In the genomic region with DNA sequence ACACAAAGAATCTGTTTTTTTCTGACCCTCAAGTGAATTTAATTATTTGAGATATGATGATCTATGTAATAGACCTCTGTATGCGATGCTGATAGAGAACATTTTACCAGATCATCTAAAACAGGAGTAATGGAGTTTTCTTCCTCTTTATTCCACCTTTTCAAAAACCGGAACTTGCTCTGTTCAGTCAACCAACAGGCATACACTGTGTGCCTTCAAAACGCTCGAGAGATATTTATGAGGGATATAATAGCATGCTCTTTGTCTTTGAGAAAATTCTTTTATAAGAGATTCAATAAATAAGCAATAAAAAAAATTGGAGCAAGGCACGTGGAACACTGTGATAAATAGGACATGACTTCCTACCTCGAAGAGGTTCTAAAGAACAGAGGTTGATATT, we compare ENCODE assay signal across 10 cellular contexts. TPM values are rescaled to one million over a fixed set of nuclear protein-coding genes. Genes with fewer than 3 reads are reported as not detected.
DNase-seq lines count a peak whose midpoint lies in the region; ATAC-seq and TF ChIP-seq lines count a peak whose summit lies in the region.
"Had no signal": no experiment of that assay in that cellular context is flagged by ENCODE, and none has a peak within 500 bp of the region (broad histone marks: within the 10 kb centered on the region; RNA-seq: fewer than 3 reads in every experiment).

No MANE protein-coding gene starts in this region.

- TF ChIP-seq CTCF in activated CD8-positive, alpha-beta T cell treated with anti-CD3 and anti-CD28 coated beads for 36 hours (IDR thresholded peaks at IDR 0.05): no peak
- no peak for TF ChIP-seq CTCF in right atrium auricular region (IDR thresholded peaks at IDR 0.05)
- no peak for TF ChIP-seq CTCF in thoracic aorta (IDR thresholded peaks at IDR 0.05)

- H3K27ac ChIP-seq in right atrium auricular region: peak overlapping the region; percentile 43 to 79
- H3K27ac ChIP-seq in thoracic aorta: peak overlapping the region; percentile 67 to 69
- H3K27ac ChIP-seq: body of pancreas had no signal

- H3K4me3 Mint-ChIP-seq in activated CD8-positive, alpha-beta T cell treated with anti-CD3 and anti-CD28 coated beads for 36 hours: peak overlapping the region; percentile 54
- H3K4me3 Mint-ChIP-seq in activated CD8-positive, alpha-beta T cell treated with anti-CD3 and anti-CD28 coated beads, Interleukin-2, amount 10 ng/mL, durations not matched to agents 7 days and 5 days: no peak overlapping the region

- H3K9me3 Mint-ChIP-seq in activated CD8-positive, alpha-beta T cell treated with anti-CD3 and anti-CD28 coated beads for 36 hours: no peaks in the 10 kb centered on the region
- H3K9me3 Mint-ChIP-seq in activated CD8-positive, alpha-beta T cell treated with anti-CD3 and anti-CD28 coated beads, Interleukin-2, amount 10 ng/mL, durations not matched to agents 7 days and 5 days (ENCODE audit: insufficient read depth): no peaks in the 10 kb centered on the region

- intact Hi-C loops in activated CD8-positive, alpha-beta T cell treated with anti-CD3 and anti-CD28 coated beads for 36 hours (cut with micrococcal nuclease): loop anchor here (10.0 kb wide), 2 partner anchors 114 to 174 kb away; a partner anchor contains a TSS

- CTCF ChIA-PET in activated CD8-positive, alpha-beta T cell treated with anti-CD3 and anti-CD28 coated beads for 36 hours (lab: Charles Lee): interaction anchor here (0.5 to 0.6 kb wide), 2 partner anchors 266 to 333 kb away, joined by 3 to 4 read pairs; no protein-coding TSS in a partner anchor
- CTCF ChIA-PET in activated CD8-positive, alpha-beta T cell treated with anti-CD3 and anti-CD28 coated beads, Interleukin-2, amount 10 ng/mL, durations not matched to agents 7 days and 5 days (lab: Charles Lee): interaction anchor here (1.6 kb wide), 1 partner anchor 8 kb away, joined by 6 read pairs; no protein-coding TSS in a partner anchor

- H3K4me3 ChIP-seq in right atrium auricular region (no peak overlapping the region), thoracic aorta (peak overlapping the region; percentile 52)
- H3K4me3 ChIP-seq: body of pancreas had no signal

- no peak overlapping the region for H3K27ac Mint-ChIP-seq in activated CD8-positive, alpha-beta T cell treated with anti-CD3 and anti-CD28 coated beads for 36 hours
- no peak overlapping the region for H3K27ac Mint-ChIP-seq in activated CD8-positive, alpha-beta T cell treated with anti-CD3 and anti-CD28 coated beads, Interleukin-2, amount 10 ng/mL, durations not matched to agents 7 days and 5 days

- POLR2A ChIA-PET in activated CD8-positive, alpha-beta T cell treated with anti-CD3 and anti-CD28 coated beads for 36 hours (lab: Charles Lee): no interaction called here
- POLR2A ChIA-PET in activated CD8-positive, alpha-beta T cell treated with anti-CD3 and anti-CD28 coated beads, Interleukin-2, amount 10 ng/mL, durations not matched to agents 7 days and 5 days (lab: Charles Lee): interaction anchor here (0.6 to 0.7 kb wide), 2 partner anchors 18 to 314 kb away, joined by 3 to 5 read pairs; no protein-coding TSS in a partner anchor

- H3K4me1 Mint-ChIP-seq in activated CD8-positive, alpha-beta T cell treated with anti-CD3 and anti-CD28 coated beads for 36 hours (ENCODE audit: low read depth): peaks cover 16% of the 10 kb centered on the region
- H3K4me1 Mint-ChIP-seq in activated CD8-positive, alpha-beta T cell treated with anti-CD3 and anti-CD28 coated beads, Interleukin-2, amount 10 ng/mL, durations not matched to agents 7 days and 5 days (ENCODE audit: low read depth): peaks cover 17% of the 10 kb centered on the region

- H3K4me1 ChIP-seq in right atrium auricular region (peaks cover 0 to 4% of the 10 kb centered on the region in 2 donors), thoracic aorta (ENCODE audit: control insufficient read depth in 1 of 2, low read depth in 2 of 2) (peaks cover 0 to 35% of the 10 kb centered on the region in 2 donors)
- H3K4me1 ChIP-seq: body of pancreas had no signal

- ATAC-seq in activated CD8-positive, alpha-beta T cell treated with anti-CD3 and anti-CD28 coated beads for 36 hours: no peak
- no peak for ATAC-seq in activated CD8-positive, alpha-beta T cell treated with anti-CD3 and anti-CD28 coated beads, Interleukin-2, amount 10 ng/mL, durations not matched to agents 7 days and 5 days
- ATAC-seq in thoracic aorta (ENCODE audit: insufficient number of reproducible peaks, low FRiP score, low read depth): no peak
- no peak for ATAC-seq in GM21528 (IDR thresholded peaks at IDR 0.05; ENCODE audit: low FRiP score, unreplicated experiment)
- ATAC-seq: body of pancreas had no signal

- H3K27me3 Mint-ChIP-seq in activated CD8-positive, alpha-beta T cell treated with anti-CD3 and anti-CD28 coated beads for 36 hours: no peaks in the 10 kb centered on the region
- H3K27me3 Mint-ChIP-seq in activated CD8-positive, alpha-beta T cell treated with anti-CD3 and anti-CD28 coated beads, Interleukin-2, amount 10 ng/mL, durations not matched to agents 7 days and 5 days (ENCODE audit: low read depth): peaks cover 4% of the 10 kb centered on the region

- no peaks in the 10 kb centered on the region for H3K36me3 Mint-ChIP-seq in activated CD8-positive, alpha-beta T cell treated with anti-CD3 and anti-CD28 coated beads for 36 hours (ENCODE audit: low read depth)
- H3K36me3 Mint-ChIP-seq in activated CD8-positive, alpha-beta T cell treated with anti-CD3 and anti-CD28 coated beads, Interleukin-2, amount 10 ng/mL, durations not matched to agents 7 days and 5 days (ENCODE audit: low read depth): no peaks in the 10 kb centered on the region

- H3K36me3 ChIP-seq in right atrium auricular region (no peaks in the 10 kb centered on the region), thoracic aorta (no peaks in the 10 kb centered on the region)

- H3K27me3 ChIP-seq in right atrium auricular region (no peaks in the 10 kb centered on the region), thoracic aorta (replicated peaks; ENCODE audit: insufficient read depth) (no peaks in the 10 kb centered on the region)
- H3K27me3 ChIP-seq: body of pancreas had no signal

- H3K9me3 ChIP-seq in right atrium auricular region: no peaks in the 10 kb centered on the region
- no peaks in the 10 kb centered on the region for H3K9me3 ChIP-seq in thoracic aorta
- H3K9me3 ChIP-seq: body of pancreas had no signal

- DNase-seq in activated CD8-positive, alpha-beta T cell treated with anti-CD3 and anti-CD28 coated beads for 36 hours: no peak
- no peak for DNase-seq in activated CD8-positive, alpha-beta T cell treated with anti-CD3 and anti-CD28 coated beads, Interleukin-2, amount 10 ng/mL, durations not matched to agents 7 days and 5 days
- DNase-seq in SKM-1 treated with dmso at 0.1 percent for 144 hours (lab: John Stamatoyannopoulos, UW; ENCODE audit: unreplicated experiment) (peak; percentile 24), right atrium auricular region (ENCODE audit: low spot score) (no peak), thoracic aorta (ENCODE audit: low spot score) (no peak)
- no peak for DNase-seq in NK-92 treated with Interleukin-12 subunit alpha and Interleukin-12 subunit beta, amount 100 ng/mL, for 24 hours (lab: John Stamatoyannopoulos, UW)
- no peak for DNase-seq in stimulated activated CD4-positive, alpha-beta T cell treated with anti-CD3 and anti-CD28 coated beads, Interleukin-12 subunit alpha, Interleukin-12 subunit beta, amount 100 ng/mL, for 4 hours

RNA-seq across cellular contexts. Expression of a gene that starts 2.0 kb away (rescaled TPM):
- not detected for total RNA-seq in activated CD8-positive, alpha-beta T cell treated with anti-CD3 and anti-CD28 coated beads for 36 hours
- total RNA-seq in activated CD8-positive, alpha-beta T cell treated with anti-CD3 and anti-CD28 coated beads, Interleukin-2, amount 10 ng/mL, durations not matched to agents 7 days and 5 days: not detected
- total RNA-seq in right atrium auricular region: not detected
- total RNA-seq in thoracic aorta: not detected
- total RNA-seq: activated CD8-positive, alpha-beta memory T cell treated with anti-CD3 and anti-CD28 coated beads for 36 hours; body of pancreas had no signal
